In genomic region chr16:64343061-64343819, GRCh38 we compare ENCODE assay signal across 33 cellular contexts.
"Had no signal": no experiment of that assay in that cellular context is flagged by ENCODE, and none has a peak within 500 bp of the region (broad histone marks: within the 10 kb centered on the region; RNA-seq: fewer than 3 reads in every experiment).

No MANE protein-coding gene starts in this region.

- H3K27ac ChIP-seq: adrenal gland, body of pancreas, colonic mucosa, epithelial cell of prostate, esophagus squamous epithelium, foreskin keratinocyte, gastrocnemius medialis, heart left ventricle, WERI-Rb-1 had no signal

- ATAC-seq: activated CD4-positive, CD25-positive, alpha-beta regulatory T cell treated with anti-CD3 and anti-CD28 coated beads, Interleukin-2, amount 50 U/mL, for 24 hours; activated CD8-positive, alpha-beta T cell treated with anti-CD3 and anti-CD28 coated beads for 36 hours; activated naive CD8-positive, alpha-beta T cell treated with anti-CD3 and anti-CD28 coated beads, Interleukin-2, amount 50 U/mL, for 24 hours; activated T-cell treated with anti-CD3 and anti-CD28 coated beads, Interleukin-2, amount 50 U/mL, for 4 hours; body of pancreas; foreskin keratinocyte; gastrocnemius medialis; heart left ventricle; T-helper 17 cell had no signal

- H3K27me3 ChIP-seq: adrenal gland, body of pancreas, colonic mucosa, esophagus squamous epithelium, foreskin keratinocyte, gastrocnemius medialis, heart left ventricle had no signal

- H3K36me3 ChIP-seq: adrenal gland, colonic mucosa, esophagus squamous epithelium, gastrocnemius medialis, heart left ventricle, WERI-Rb-1 had no signal

- H3K36me3 Mint-ChIP-seq: activated naive CD4-positive, alpha-beta T cell treated with anti-CD3 and anti-CD28 coated beads, Interleukin-2, amount 50 U/mL, for 24 hours; activated naive CD8-positive, alpha-beta T cell treated with anti-CD3 and anti-CD28 coated beads for 36 hours had no signal

- H3K27ac Mint-ChIP-seq: activated B cell treated with CpG ODN at 0.5 μM for 24 hours; activated CD8-positive, alpha-beta T cell treated with anti-CD3 and anti-CD28 coated beads for 36 hours; activated naive CD4-positive, alpha-beta T cell treated with anti-CD3 and anti-CD28 coated beads for 36 hours; activated naive CD4-positive, alpha-beta T cell treated with anti-CD3 and anti-CD28 coated beads, Interleukin-2, amount 50 U/mL, for 24 hours; activated naive CD8-positive, alpha-beta T cell treated with anti-CD3 and anti-CD28 coated beads for 36 hours; activated naive CD8-positive, alpha-beta T cell treated with anti-CD3 and anti-CD28 coated beads, Interleukin-2, amount 50 U/mL, for 24 hours; activated T-helper 1 cell treated with anti-CD3 and anti-CD28 coated beads, Interleukin-12 subunit alpha, Interleukin-12 subunit beta, Interleukin-2, Interleukin-4 antibody, amounts not matched to agents 30 ng/mL and 10 ng/mL and 1 ng/mL, durations not matched to agents 14 hours and 24 hours and 36 hours; activated T-helper 2 cell treated with anti-CD3 and anti-CD28 coated beads, Interferon-gamma antibody, Interleukin-2, Interleukin-4, amounts not matched to agents 10 μg/mL and 5 μg/mL and 100 μg/mL, durations not matched to agents 14 hours and 24 hours and 36 hours; T-helper 17 cell; T-helper 2 cell treated with Interferon-gamma antibody and Interleukin-4, amounts not matched to agents 5 μg/mL and 100 μg/mL, for 36 hours had no signal

- H3K4me3 ChIP-seq: adrenal gland, body of pancreas, colonic mucosa, esophagus squamous epithelium, gastrocnemius medialis, heart left ventricle had no signal

- DNase-seq: activated B cell treated with CpG ODN at 0.5 μM for 24 hours; activated CD4-positive, alpha-beta T cell treated with anti-CD3 and anti-CD28 coated beads for 48 hours; activated CD4-positive, alpha-beta T cell treated with anti-CD3 and anti-CD28 coated beads, Interleukin-2, amount 50 U/mL, for 1 hour; activated CD4-positive, alpha-beta T cell treated with anti-CD3 and anti-CD28 coated beads, Interleukin-2, amount 50 U/mL, for 48 hours; activated CD8-positive, alpha-beta memory T cell treated with anti-CD3 and anti-CD28 coated beads for 24 hours; activated CD8-positive, alpha-beta T cell treated with anti-CD3 and anti-CD28 coated beads for 36 hours; activated effector memory CD4-positive, alpha-beta T cell treated with anti-CD3 and anti-CD28 coated beads, Interleukin-2, amount 50 U/mL, for 16 hours; activated naive CD4-positive, alpha-beta T cell treated with anti-CD3 and anti-CD28 coated beads for 36 hours; activated naive CD8-positive, alpha-beta T cell treated with anti-CD3 and anti-CD28 coated beads for 36 hours; activated naive CD8-positive, alpha-beta T cell treated with anti-CD3 and anti-CD28 coated beads, Interleukin-2, amount 50 U/mL, for 24 hours; activated T-cell treated with anti-CD3 and anti-CD28 coated beads, Interleukin-2, amount 50 U/mL, for 4 hours; adrenal gland; amygdala; aorta; body of pancreas; central memory CD4-positive, alpha-beta T cell; cerebellar nuclear complex; colonic mucosa; effector CD8-positive, alpha-beta T cell; esophagus squamous epithelium; foreskin keratinocyte; gastrocnemius medialis; glutamatergic neuron; T-helper 17 cell; T1000; WERI-Rb-1 had no signal

- H3K27me3 Mint-ChIP-seq: activated B cell treated with CpG ODN at 0.5 μM for 24 hours; activated CD8-positive, alpha-beta T cell treated with anti-CD3 and anti-CD28 coated beads for 36 hours; activated naive CD4-positive, alpha-beta T cell treated with anti-CD3 and anti-CD28 coated beads, Interleukin-2, amount 50 U/mL, for 24 hours; activated naive CD8-positive, alpha-beta T cell treated with anti-CD3 and anti-CD28 coated beads for 36 hours; activated naive CD8-positive, alpha-beta T cell treated with anti-CD3 and anti-CD28 coated beads, Interleukin-2, amount 50 U/mL, for 24 hours; T-helper 17 cell had no signal

- H3K9me3 ChIP-seq: adrenal gland, body of pancreas, colonic mucosa, esophagus squamous epithelium, gastrocnemius medialis had no signal

- H3K4me1 ChIP-seq: adrenal gland, body of pancreas, colonic mucosa, esophagus squamous epithelium, foreskin keratinocyte, gastrocnemius medialis, heart left ventricle had no signal

- H3K4me1 Mint-ChIP-seq: activated B cell treated with CpG ODN at 0.5 μM for 24 hours; activated naive CD4-positive, alpha-beta T cell treated with anti-CD3 and anti-CD28 coated beads, Interleukin-2, amount 50 U/mL, for 24 hours; activated naive CD8-positive, alpha-beta T cell treated with anti-CD3 and anti-CD28 coated beads for 36 hours; activated naive CD8-positive, alpha-beta T cell treated with anti-CD3 and anti-CD28 coated beads, Interleukin-2, amount 50 U/mL, for 24 hours; T-helper 17 cell had no signal

- H3K4me3 Mint-ChIP-seq: activated B cell treated with CpG ODN at 0.5 μM for 24 hours; activated CD8-positive, alpha-beta T cell treated with anti-CD3 and anti-CD28 coated beads for 36 hours; activated naive CD4-positive, alpha-beta T cell treated with anti-CD3 and anti-CD28 coated beads for 36 hours; activated naive CD4-positive, alpha-beta T cell treated with anti-CD3 and anti-CD28 coated beads, Interleukin-2, amount 50 U/mL, for 24 hours; activated naive CD8-positive, alpha-beta T cell treated with anti-CD3 and anti-CD28 coated beads for 36 hours; activated naive CD8-positive, alpha-beta T cell treated with anti-CD3 and anti-CD28 coated beads, Interleukin-2, amount 50 U/mL, for 24 hours; activated T-cell treated with anti-CD3 and anti-CD28 coated beads, Interleukin-2, amount 50 U/mL, for 4 hours; activated T-helper 1 cell treated with anti-CD3 and anti-CD28 coated beads, Interleukin-12 subunit alpha, Interleukin-12 subunit beta, Interleukin-2, Interleukin-4 antibody, amounts not matched to agents 30 ng/mL and 10 ng/mL and 1 ng/mL, durations not matched to agents 14 hours and 24 hours and 36 hours; T-helper 17 cell; T-helper 2 cell treated with Interferon-gamma antibody and Interleukin-4, amounts not matched to agents 5 μg/mL and 100 μg/mL, for 36 hours had no signal
